19 cellular contexts compared by ENCODE assay signal in the genomic region with DNA sequence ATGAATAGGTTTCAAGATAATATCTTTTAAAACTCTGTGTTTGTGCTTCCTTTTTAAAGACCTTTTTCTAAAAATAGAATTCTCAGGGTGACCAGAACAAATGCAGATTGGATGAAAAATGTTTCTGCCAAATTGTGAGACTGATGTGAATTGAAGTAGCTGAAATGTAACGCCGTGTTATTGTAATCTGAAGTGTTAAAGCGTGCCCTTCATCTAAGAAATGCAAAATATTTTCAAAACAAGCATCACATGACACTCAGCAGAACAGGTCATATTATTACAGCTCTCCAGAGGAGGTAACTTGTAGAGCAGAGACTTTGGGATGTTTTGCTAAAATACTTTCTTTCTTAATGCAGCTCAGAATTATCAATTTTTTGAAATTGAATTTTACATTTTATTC.
DNase-seq lines count a peak whose midpoint lies in the region; ATAC-seq, FAIRE-seq and TF ChIP-seq lines count a peak whose summit lies in the region.
"Had no signal": no experiment of that assay in that cellular context is flagged by ENCODE, and none has a peak within 500 bp of the region (broad histone marks: within the 10 kb centered on the region; RNA-seq: fewer than 3 reads in every experiment).

No MANE protein-coding gene starts in this region.

- no peak for TF ChIP-seq POLR2A in uterus (IDR thresholded peaks at IDR 0.05)

- in situ Hi-C loops in ACHN (cut with HindIII; ENCODE audit: low pct_ligation_motif_present, low pct_unique_long_range_greater_than_20kb, low sequenced_read_pairs), result no loop called here

- H3K4me1 ChIP-seq in heart right ventricle (peaks cover 0 to 51% (median 28%) of the 10 kb centered on the region in 9 donors), lower lobe of right lung (peaks cover 37% of the 10 kb centered on the region), uterus (peaks cover 0 to 5% of the 10 kb centered on the region in 2 donors)

- no peaks in the 10 kb centered on the region for H3K27me3 ChIP-seq in heart right ventricle
- H3K27me3 ChIP-seq in lower lobe of right lung (ENCODE audit: low read depth), result no peaks in the 10 kb centered on the region
- no peaks in the 10 kb centered on the region for H3K27me3 ChIP-seq in uterus

- no peaks in the 10 kb centered on the region for H3K9me3 ChIP-seq in heart right ventricle
- H3K9me3 ChIP-seq in lower lobe of right lung, result no peaks in the 10 kb centered on the region
- no peaks in the 10 kb centered on the region for H3K9me3 ChIP-seq in uterus

- WGBS in heart right ventricle, 2 donors, result 15 to 26% methylated on average over 3 of the region's 3 CpGs

- H3K27ac ChIP-seq in heart right ventricle, result peak overlapping the region; percentile 13 to 83 (median 73)
- no peak overlapping the region for H3K27ac ChIP-seq in lower lobe of right lung
- peak overlapping the region; percentile 26 to 59 for H3K27ac ChIP-seq in uterus

- intact Hi-C loops in heart right ventricle (cut with DNase I), result loop anchor here in 5 of 10 donors (2.0 to 10.0 kb wide), 11 partner anchors 89 to 287 kb away; a partner anchor contains a TSS
- intact Hi-C loops in lower lobe of right lung (cut with DNase I), result no loop called here
- intact Hi-C loops in uterus (cut with DNase I; ENCODE audit: low total_unique reads), result no loop called here

- peak overlapping the region in 8 of 10 donors; percentile 15 to 41 (median 26) for H3K4me3 ChIP-seq in heart right ventricle
- no peak overlapping the region for H3K4me3 ChIP-seq in lower lobe of right lung
- H3K4me3 ChIP-seq in uterus, result no peak overlapping the region

- no peak for TF ChIP-seq CTCF in heart right ventricle (IDR thresholded peaks at IDR 0.05)
- TF ChIP-seq CTCF in lower lobe of right lung (IDR thresholded peaks at IDR 0.05), result no peak
- TF ChIP-seq CTCF in uterus (IDR thresholded peaks at IDR 0.05), result no peak

- peak; percentile 93 for FAIRE-seq in endometrium (lab: Jason Lieb, UNC)
- FAIRE-seq: H54, RCC 7860 had no signal

- DNase-seq in heart right ventricle (no peak), lower lobe of right lung (no peak), uterus (no peak), ACHN (no peak)
- DNase-seq: CD4-positive, CD25-positive, alpha-beta regulatory T cell; EL; GF-D8; Karpas-422; MV-4-11; NCI-H1105 treated with DMSO at 0.1 percent for 48 hours; NCI-H2029 treated with DMSO at 0.1 percent for 48 hours; NCI-H2171 treated with DMSO at 0.1 percent for 48 hours; NCI-H526; OCI-M1 had no signal

- ATAC-seq in heart right ventricle (peak in 4 of 8 donors; percentile 36 to 70 (median 48)), lower lobe of right lung (peak; percentile 33 to 46), GM19035 (IDR thresholded peaks at IDR 0.05; ENCODE audit: unreplicated experiment) (no peak), HG02840 (IDR thresholded peaks at IDR 0.05; ENCODE audit: low FRiP score, unreplicated experiment) (no peak)

- no peaks in the 10 kb centered on the region for H3K36me3 ChIP-seq in heart right ventricle
- no peaks in the 10 kb centered on the region for H3K36me3 ChIP-seq in lower lobe of right lung
- H3K36me3 ChIP-seq in uterus, result no peaks in the 10 kb centered on the region

Comparison
In these comparisons a context has a peak if more than half of its experiments do, and no peak if none do; other contexts are left out.
1. ATAC-seq: peak in lower lobe of right lung (2 of 2); none in GM19035 (single experiment) and HG02840 (single experiment).
2. H3K4me3 ChIP-seq: peak in heart right ventricle (8 of 10); none in lower lobe of right lung (single experiment) and uterus (0 of 2).